Comparison of ENCODE assay signal across 8 cellular contexts in genomic region chr11:35237860-35238715, GRCh38.
DNase-seq lines count a peak whose midpoint lies in the region; ATAC-seq, FAIRE-seq and TF ChIP-seq lines count a peak whose summit lies in the region.

No MANE protein-coding gene starts in this region.

- DNase-seq in Daoy (ENCODE audit: low read depth) (peak; percentile 55), Karpas-422 (peak; percentile 93), RWPE1 (ENCODE audit: low spot score) (peak; percentile 20), K562 (ENCODE audit: extremely low read depth in 1 of 4, low spot score in 3 of 4) (peak; percentile 49 to 78 (median 58)), kidney tubule cell (ENCODE audit: low spot score) (peak; percentile 34)
- DNase-seq in stimulated activated naive B cell treated with anti-CD40 and anti-IgM and Interleukin-4, amounts not matched to agents 10 μg/mL and 1 μg/mL and 100 μg/mL, for 72 hours = peak; percentile 24

- peaks cover 6 to 8% of the 10 kb centered on the region in 2 donors for H3K9me3 Mint-ChIP-seq in stimulated activated naive B cell treated with anti-CD40 and anti-IgM and Interleukin-4, amounts not matched to agents 10 μg/mL and 1 μg/mL and 100 μg/mL, for 72 hours

- H3K4me3 Mint-ChIP-seq in stimulated activated naive B cell treated with anti-CD40 and anti-IgM and Interleukin-4, amounts not matched to agents 10 μg/mL and 1 μg/mL and 100 μg/mL, for 72 hours = no peak overlapping the region

- H3K79me2 ChIP-seq in Karpas-422 (ENCODE audit: low read length) (no peaks in the 10 kb centered on the region), K562 (ENCODE audit: control insufficient read depth, insufficient read depth, low read length) (no peaks in the 10 kb centered on the region)

- H3K9me1 ChIP-seq in K562 (ENCODE audit: control insufficient read depth, insufficient read depth, low read length) = no peaks in the 10 kb centered on the region

- H3K27ac Mint-ChIP-seq in stimulated activated naive B cell treated with anti-CD40 and anti-IgM and Interleukin-4, amounts not matched to agents 10 μg/mL and 1 μg/mL and 100 μg/mL, for 72 hours = no peak overlapping the region

- CTCF ChIA-PET in RWPE1 (lab: Yijun Ruan, JAX) = interaction anchor here (0.9 to 1.2 kb wide), 3 partner anchors 8 to 206 kb away, joined by 3 to 4 read pairs (median 3); no protein-coding TSS in a partner anchor
- CTCF ChIA-PET in K562 (lab: Yijun Ruan, JAX; ENCODE audit: low intra/inter-chr PET ratio) = interaction anchor here (0.7 to 1.4 kb wide), 3 partner anchors 175 to 312 kb away, joined by 4 to 8 read pairs (median 5); no protein-coding TSS in a partner anchor

- TF ChIP-seq EP300 in K562 (IDR thresholded peaks at IDR 0.05; ENCODE audit: low read length) = no peak

- H3K36me3 Mint-ChIP-seq in stimulated activated naive B cell treated with anti-CD40 and anti-IgM and Interleukin-4, amounts not matched to agents 10 μg/mL and 1 μg/mL and 100 μg/mL, for 72 hours = peaks cover 11 to 23% of the 10 kb centered on the region in 2 donors

- no peak for TF ChIP-seq POLR2A in K562 (conservative IDR thresholded peaks at IDR 0.05)

- H3K9me2 ChIP-seq in Karpas-422 (replicated peaks; ENCODE audit: insufficient read depth, low read length) = no peaks in the 10 kb centered on the region

- H3K36me3 ChIP-seq in Karpas-422 (ENCODE audit: insufficient read depth, low read length) (no peaks in the 10 kb centered on the region), K562 (ENCODE audit: control insufficient read depth, insufficient read depth, low read length) (no peaks in the 10 kb centered on the region)

- intact Hi-C loops in K562 (cut with micrococcal nuclease) = loop anchor here (1.0 kb wide), 2 partner anchors 241 to 312 kb away; no protein-coding TSS in a partner anchor

- 5% methylated on average over 15 of the region's 15 CpGs for WGBS in K562 (ENCODE audit: insufficient coverage, low coverage, missing lambda C conversion rate)

- H3K27ac ChIP-seq in Karpas-422 (ENCODE audit: low read length) (no peak overlapping the region), RWPE1 (no peak overlapping the region), K562 (ENCODE audit: extremely low read depth, low read depth, low read length) (no peak overlapping the region)

- no TSS peak for BruUV-seq in K562 (replicated peaks; lab: Mats Ljungman, UMichigan)

- ATAC-seq in K562 (peak; percentile 75), GM21515 (IDR thresholded peaks at IDR 0.05; ENCODE audit: unreplicated experiment) (no peak), HG03521 (IDR thresholded peaks at IDR 0.05; ENCODE audit: unreplicated experiment) (no peak)
- ATAC-seq in stimulated activated naive B cell treated with anti-CD40 and anti-IgM and Interleukin-4, amounts not matched to agents 10 μg/mL and 1 μg/mL and 100 μg/mL, for 72 hours (replicated peaks) = no peak

- H3K4me1 ChIP-seq in Karpas-422 (ENCODE audit: low read length) (0 out of 2 replicates have a peak, but pooled peaks cover 3% of the 10 kb centered on the region), K562 (replicated peaks in 1 of 2; ENCODE audit: control insufficient read depth in 2 of 2, insufficient read depth in 2 of 2, low read length in 2 of 2) (no peaks in the 10 kb centered on the region; a peak in 1 of 5 replicates)

- H3K4me2 ChIP-seq in Karpas-422 (ENCODE audit: low read depth, low read length, poor library complexity, severe bottlenecking) = no peak overlapping the region
- peak overlapping the region; percentile 39 for H3K4me2 ChIP-seq in K562 (ENCODE audit: insufficient read depth, low read length)

- H3K4me3 ChIP-seq in Karpas-422 (ENCODE audit: low read length) (no peak overlapping the region), K562 (no peak overlapping the region)

- H3K9me3 ChIP-seq in Karpas-422 (ENCODE audit: low read length) = no peaks in the 10 kb centered on the region
- no peaks in the 10 kb centered on the region for H3K9me3 ChIP-seq in K562 (replicated peaks; ENCODE audit: control insufficient read depth, insufficient read depth, low read depth, low read length)

- in situ Hi-C loops in K562 (cut with MboI) = loop anchor here (5.0 to 25.0 kb wide), 2 partner anchors 241 to 301 kb away; no protein-coding TSS in a partner anchor

- POLR2A ChIA-PET in RWPE1 (lab: Yijun Ruan, JAX; ENCODE audit: low non-redundant PET) (no interaction called here), K562 (lab: Yijun Ruan, JAX) (no interaction called here)

- H4K20me1 ChIP-seq in Karpas-422 (ENCODE audit: insufficient read depth, low read depth, low read length) = no peaks in the 10 kb centered on the region
- H4K20me1 ChIP-seq in K562 (replicated peaks; ENCODE audit: control insufficient read depth, insufficient read depth, low read length) = no peaks in the 10 kb centered on the region

- no peaks in the 10 kb centered on the region for H3K27me3 ChIP-seq in Karpas-422 (ENCODE audit: low read length)
- H3K27me3 ChIP-seq in K562 (ENCODE audit: control insufficient read depth in 2 of 2, insufficient read depth in 2 of 2, low read length in 2 of 2) = peaks cover 0 to 3% of the 10 kb centered on the region in 2 experiments; a peak in 3 of 5 replicates

- peak; percentile 91 for FAIRE-seq in K562 (lab: Jason Lieb, UNC)

- peak; percentile 73 to 87 for TF ChIP-seq RAD21 in K562 (CRISPR knock-in tag; conservative IDR thresholded peaks at IDR 0.05 in 1 of 2, IDR thresholded peaks at IDR 0.05 in 1 of 2)

- H3K4me1 Mint-ChIP-seq in stimulated activated naive B cell treated with anti-CD40 and anti-IgM and Interleukin-4, amounts not matched to agents 10 μg/mL and 1 μg/mL and 100 μg/mL, for 72 hours = peaks cover 19 to 71% of the 10 kb centered on the region in 2 donors

- TF ChIP-seq CTCF in RWPE1 (conservative IDR thresholded peaks at IDR 0.05; ENCODE audit: low read depth) = peak; percentile 64
- TF ChIP-seq CTCF in K562 (IDR thresholded peaks at IDR 0.05 in 2 of 3, conservative IDR thresholded peaks at IDR 0.05 in 1 of 3; ENCODE audit: insufficient read depth in 2 of 3, low read depth in 1 of 3, low read length in 3 of 3) = peak; percentile 72 to 80 (median 79)

- H3K9ac ChIP-seq in Karpas-422 (ENCODE audit: low read length) (no peak overlapping the region), K562 (ENCODE audit: insufficient read depth in 1 of 2, low read depth in 2 of 2, low read length in 2 of 2) (no peak overlapping the region)

- peaks cover 0 to 9% of the 10 kb centered on the region in 2 donors for H3K27me3 Mint-ChIP-seq in stimulated activated naive B cell treated with anti-CD40 and anti-IgM and Interleukin-4, amounts not matched to agents 10 μg/mL and 1 μg/mL and 100 μg/mL, for 72 hours

- H2AFZ ChIP-seq in Karpas-422 (ENCODE audit: low read length) = no peak overlapping the region
- peak overlapping the region; percentile 63; the same call in 1 of the 2 replicates for H2AFZ ChIP-seq in K562 (ENCODE audit: low read depth, low read length)

TF ChIP-seq in K562, 482 proteins besides CTCF, POLR2A, EP300 and RAD21 (continues in another document):
- TF ChIP-seq FOXA3 (CRISPR knock-in tag; conservative IDR thresholded peaks at IDR 0.05 in 1 of 2, IDR thresholded peaks at IDR 0.05 in 1 of 2) (no peak), ETV1 (tag; conservative IDR thresholded peaks at IDR 0.05; ENCODE audit: low read depth) (0 out of 2 replicates have a peak, but pooled peaks have one; percentile 12), HNRNPK (IDR thresholded peaks at IDR 0.05; ENCODE audit: low read depth, low read length, poor library complexity, severe bottlenecking) (no peak), ZBTB33 (CRISPR knock-in tag; IDR thresholded peaks at IDR 0.05) (0 out of 2 replicates have a peak, but pooled peaks have one; percentile 14), NELFE (IDR thresholded peaks at IDR 0.05; ENCODE audit: insufficient read depth, insufficient read length) (no peak), YY1 (IDR thresholded peaks at IDR 0.05; ENCODE audit: borderline replicate concordance in 1 of 3, control insufficient read depth in 1 of 3, extremely low read depth in 1 of 3, insufficient read depth in 3 of 3, insufficient read length in 1 of 3, insufficient replicate concordance in 2 of 3, low read depth in 1 of 3, low read length in 2 of 3) (peak in 1 of 3 experiments; percentile 37), MAFK (IDR thresholded peaks at IDR 0.05; ENCODE audit: low read length) (no peak; the same call in 1 of the 2 replicates), RHOXF2B (CRISPR knock-in tag; conservative IDR thresholded peaks at IDR 0.05) (no peak), CBX2 (IDR thresholded peaks at IDR 0.05; ENCODE audit: insufficient read depth, low read length, poor library complexity, severe bottlenecking) (no peak), EHMT2 (IDR thresholded peaks at IDR 0.05) (0 out of 2 replicates have a peak, but pooled peaks have one; percentile 46), BCL6 (CRISPR knock-in tag; IDR thresholded peaks at IDR 0.05) (no peak), ZFP91 (CRISPR knock-in tag; IDR thresholded peaks at IDR 0.05) (no peak), ZNF717 (CRISPR knock-in tag; IDR thresholded peaks at IDR 0.05) (no peak), SMC3 (conservative IDR thresholded peaks at IDR 0.05; ENCODE audit: insufficient read depth, low read depth, low read length) (peak; percentile 71)

Comparison
In these comparisons a context has a peak if more than half of its experiments do, and no peak if none do; other contexts are left out.
1. DNase-seq: peak in every context shown above with its lines; median percentile 93 in Karpas-422; 58 in K562; 55 in Daoy; 34 in kidney tubule cell; 24 in stimulated activated naive B cell treated with anti-CD40 and anti-IgM and Interleukin-4, amounts not matched to agents 10 μg/mL and 1 μg/mL and 100 μg/mL, for 72 hours; 20 in RWPE1.